In genomic region chr19:2867025-2867991, GRCh38 we compare ENCODE assay signal across 11 cellular contexts. TPM values are rescaled to one million over a fixed set of nuclear protein-coding genes. Genes with fewer than 3 reads are reported as not detected.
A peak's percentile ranks its signal among the peaks of the same experiment; 100 is the strongest.
DNase-seq lines count a peak whose midpoint lies in the region; ATAC-seq and TF ChIP-seq lines count a peak whose summit lies in the region.
"Had no signal": no experiment of that assay in that cellular context is flagged by ENCODE, and none has a peak within 500 bp of the region (broad histone marks: within the 10 kb centered on the region; RNA-seq: fewer than 3 reads in every experiment).

TSS of gene ZNF556 (plus strand) at chr19:2867335. CDS start at chr19:2867422, 87 bp downstream.

- H3K36me3 ChIP-seq in CD4-positive, alpha-beta memory T cell (ENCODE audit: insufficient read depth, low read length), result no peaks in the 10 kb centered on the region
- H3K36me3 ChIP-seq: tibial nerve had no signal

- H3K36me3 Mint-ChIP-seq in WTC11, result peaks cover 34% of the 10 kb centered on the region
- H3K36me3 Mint-ChIP-seq in CD4-positive, alpha-beta memory T cell, result no peaks in the 10 kb centered on the region

- H3K27ac Mint-ChIP-seq in WTC11, result no peak within 1 kb of the TSS
- H3K27ac Mint-ChIP-seq in CD4-positive, alpha-beta memory T cell, result no peak within 1 kb of the TSS
- H3K27ac Mint-ChIP-seq: activated T-helper 2 cell treated with anti-CD3 and anti-CD28 coated beads, Interferon-gamma antibody, Interleukin-2, Interleukin-4, amounts not matched to agents 10 μg/mL and 5 μg/mL and 100 μg/mL, durations not matched to agents 14 hours and 24 hours and 36 hours had no signal

- no peaks in the 10 kb centered on the region for H3K4me1 ChIP-seq in CD4-positive, alpha-beta memory T cell (ENCODE audit: insufficient read depth, low read length)

- intact Hi-C loops in CD4-positive, alpha-beta memory T cell (cut with micrococcal nuclease), result no loop called here

- no peak within 1 kb of the TSS for H3K4me3 Mint-ChIP-seq in WTC11
- no peak within 1 kb of the TSS for H3K4me3 Mint-ChIP-seq in CD4-positive, alpha-beta memory T cell

- no peaks in the 10 kb centered on the region for H3K4me1 Mint-ChIP-seq in WTC11
- H3K4me1 Mint-ChIP-seq in CD4-positive, alpha-beta memory T cell, result peaks cover 0 to 4% (median 2%) of the 10 kb centered on the region in 4 donors

- peak; percentile 69 for DNase-seq in activated CD4-positive, CD25-positive, alpha-beta regulatory T cell treated with anti-CD3 and anti-CD28 coated beads, Interleukin-2, amount 50 U/mL, for 72 hours
- DNase-seq in NCI-H146 treated with DMSO at 0.1 percent for 48 hours (lab: John Stamatoyannopoulos, UW; ENCODE audit: unreplicated experiment), result peak; percentile 95
- DNase-seq in WTC11 (ENCODE audit: low spot score), result no peak
- peak; percentile 72 for DNase-seq in renal cortical epithelial cell (ENCODE audit: low read depth)
- DNase-seq in CD4-positive, alpha-beta memory T cell, result no peak

- no peak within 1 kb of the TSS for H3K4me3 ChIP-seq in CD4-positive, alpha-beta memory T cell (ENCODE audit: low read length in 2 of 2)

- no peak for ATAC-seq in activated CD4-positive, CD25-positive, alpha-beta regulatory T cell treated with anti-CD3 and anti-CD28 coated beads, Interleukin-2, amount 50 U/mL, for 24 hours
- peak; percentile 30 for ATAC-seq in WTC11
- ATAC-seq in HG03342 (IDR thresholded peaks at IDR 0.05; ENCODE audit: unreplicated experiment), result no peak
- ATAC-seq in GM18907 (IDR thresholded peaks at IDR 0.05; ENCODE audit: unreplicated experiment), result no peak

- H3K9me3 Mint-ChIP-seq in WTC11, result peaks cover 60% of the 10 kb centered on the region
- peaks cover 0 to 2% (median 0%) of the 10 kb centered on the region in 8 donors for H3K9me3 Mint-ChIP-seq in CD4-positive, alpha-beta memory T cell

- no peaks in the 10 kb centered on the region for H3K27me3 ChIP-seq in CD4-positive, alpha-beta memory T cell (ENCODE audit: insufficient read depth, low read length)
- H3K27me3 ChIP-seq: tibial nerve had no signal

- H3K27me3 Mint-ChIP-seq in WTC11 (ENCODE audit: low read depth), result peaks cover 20% of the 10 kb centered on the region
- H3K27me3 Mint-ChIP-seq in CD4-positive, alpha-beta memory T cell, result peaks cover 6% of the 10 kb centered on the region in 2 donors

- no peak within 1 kb of the TSS for H3K27ac ChIP-seq in CD4-positive, alpha-beta memory T cell (ENCODE audit: low read depth, low read length)
- H3K27ac ChIP-seq: tibial nerve had no signal

- TF ChIP-seq CTCF in WTC11 (IDR thresholded peaks at IDR 0.05), result no peak

- POLR2A ChIA-PET in WTC11 (lab: Charles Lee), result interaction anchor here (0.6 kb wide), 1 partner anchor 64 kb away, joined by 7 read pairs; no protein-coding TSS in a partner anchor
- POLR2A ChIA-PET in CD4-positive, alpha-beta memory T cell (lab: Charles Lee; ENCODE audit: partially characterized antibody), result no interaction called here

- no peaks in the 10 kb centered on the region for H3K9me3 ChIP-seq in CD4-positive, alpha-beta memory T cell (ENCODE audit: control insufficient read depth in 1 of 2, low read length in 2 of 2)

- CTCF ChIA-PET in WTC11 (lab: Charles Lee), result interaction anchor here (0.5 kb wide), 1 partner anchor 599 kb away, joined by 4 read pairs; no protein-coding TSS in a partner anchor
- CTCF ChIA-PET in CD4-positive, alpha-beta memory T cell (lab: Charles Lee; ENCODE audit: partially characterized antibody), result interaction anchor here (0.6 to 1.0 kb wide), 3 partner anchors 48 to 1029 kb away, joined by 3 to 4 read pairs (median 3); no protein-coding TSS in a partner anchor

TF ChIP-seq in WTC11, 78 proteins besides CTCF, POLR2A, EP300 and RAD21:
- TF ChIP-seq SMAD3 (CRISPR knock-in tag; IDR thresholded peaks at IDR 0.05; ENCODE audit: borderline replicate concordance) (no peak), NR3C1 (CRISPR knock-in tag; conservative IDR thresholded peaks at IDR 0.05; ENCODE audit: low read depth) (no peak), SMAD4 (CRISPR knock-in tag; IDR thresholded peaks at IDR 0.05) (no peak), EMX1 (CRISPR knock-in tag; IDR thresholded peaks at IDR 0.05) (no peak), FOXP1 (CRISPR knock-in tag; IDR thresholded peaks at IDR 0.05; ENCODE audit: borderline replicate concordance) (no peak), FOXP4 (CRISPR knock-in tag; IDR thresholded peaks at IDR 0.05) (no peak), NFYB (CRISPR knock-in tag; conservative IDR thresholded peaks at IDR 0.05; ENCODE audit: low read depth) (peak; percentile 68), ETV6 (CRISPR knock-in tag; IDR thresholded peaks at IDR 0.05) (no peak), ATF6 (CRISPR knock-in tag; IDR thresholded peaks at IDR 0.05) (no peak), E2F1 (CRISPR knock-in tag; IDR thresholded peaks at IDR 0.05) (no peak), GABPB1 (CRISPR knock-in tag; IDR thresholded peaks at IDR 0.05) (peak; percentile 9; the same call in 1 of the 2 replicates), ZNF423 (CRISPR knock-in tag; IDR thresholded peaks at IDR 0.05) (no peak)
TF ChIP-seq in WTC11: peak in this region for 2.

RNA-seq across cellular contexts. Expression of gene ZNF556, which starts in this region (rescaled TPM):
- total RNA-seq in WTC11 (2021) (0.02 to 0.11 TPM in 2 of 3 replicates, not detected in the other), renal cortical epithelial cell (0.94 and 1.0 TPM in 2 replicates)
- total RNA-seq in CD4-positive, alpha-beta memory T cell, result not detected
- polyA plus RNA-seq in CD4-positive, alpha-beta memory T cell, result not detected
- total RNA-seq: activated T-helper 2 cell treated with anti-CD3 and anti-CD28 coated beads, Interferon-gamma antibody, Interleukin-2, Interleukin-4, amounts not matched to agents 10 μg/mL and 5 μg/mL and 100 μg/mL, durations not matched to agents 14 hours and 24 hours and 36 hours had no signal
- polyA plus RNA-seq: AG04450 had no signal

Comparison
In these comparisons a context has a peak if more than half of its experiments do, and no peak if none do; other contexts are left out.
1. Peak in ATAC-seq in WTC11; RNA of the gene not detected or under 1 TPM.
2. DNase-seq: peak in activated CD4-positive, CD25-positive, alpha-beta regulatory T cell treated with anti-CD3 and anti-CD28 coated beads, Interleukin-2, amount 50 U/mL, for 72 hours (single experiment), NCI-H146 treated with DMSO at 0.1 percent for 48 hours (single experiment) and renal cortical epithelial cell (single experiment); none in WTC11 (single experiment) and CD4-positive, alpha-beta memory T cell (0 of 5).